Comparison of ENCODE assay signal across 16 cellular contexts in genomic region chr18:59011786-59012185, GRCh38.
DNase-seq lines count a peak whose midpoint lies in the region; TF ChIP-seq lines count a peak whose summit lies in the region.
"Had no signal": no experiment of that assay in that cellular context is flagged by ENCODE, and none has a peak within 500 bp of the region (broad histone marks: within the 10 kb centered on the region; RNA-seq: fewer than 3 reads in every experiment).

No MANE protein-coding gene starts in this region.

- no peak overlapping the region for H2AFZ ChIP-seq in OCI-LY7 (ENCODE audit: low read length)
- H2AFZ ChIP-seq: GM23338 had no signal

- H3K27ac ChIP-seq in DOHH2 (ENCODE audit: low read depth, low read length): no peak overlapping the region
- no peak overlapping the region for H3K27ac ChIP-seq in OCI-LY7 (ENCODE audit: low read depth, low read length, poor library complexity, severe bottlenecking)
- H3K27ac ChIP-seq in thyroid gland: peak overlapping the region in 1 of 3 donors; percentile 77
- H3K27ac ChIP-seq: HL-60 had no signal

- H3K36me3 ChIP-seq in DOHH2 (ENCODE audit: control insufficient read depth, low read length) (no peaks in the 10 kb centered on the region), OCI-LY7 (ENCODE audit: insufficient read depth, low read length) (no peaks in the 10 kb centered on the region), thyroid gland (no peaks in the 10 kb centered on the region)
- H3K36me3 ChIP-seq: BE2C had no signal

- no peak overlapping the region for H3K4me3 ChIP-seq in DOHH2 (ENCODE audit: low read length)
- no peak overlapping the region for H3K4me3 ChIP-seq in OCI-LY7 (ENCODE audit: low read depth, low read length, poor library complexity, severe bottlenecking)
- no peak overlapping the region for H3K4me3 ChIP-seq in thyroid gland (replicated peaks in 1 of 3)
- H3K4me3 ChIP-seq: GM23338 had no signal

- H3K27me3 ChIP-seq in DOHH2 (ENCODE audit: control insufficient read depth, low read length) (no peaks in the 10 kb centered on the region), thyroid gland (no peaks in the 10 kb centered on the region)
- H3K27me3 ChIP-seq: BE2C had no signal

- no peak for TF ChIP-seq POLR2A in thyroid gland (IDR thresholded peaks at IDR 0.05)

- H3K4me1 ChIP-seq in DOHH2 (ENCODE audit: control insufficient read depth, low read length): peaks cover 29% of the 10 kb centered on the region
- H3K4me1 ChIP-seq in OCI-LY7 (ENCODE audit: insufficient read depth, low read length, poor library complexity, severe bottlenecking): peaks cover 7% of the 10 kb centered on the region
- H3K4me1 ChIP-seq in thyroid gland: peaks cover 9 to 16% of the 10 kb centered on the region in 2 donors
- H3K4me1 ChIP-seq: BE2C, Caco-2 had no signal

- H3F3A ChIP-seq in DOHH2 (ENCODE audit: control insufficient read depth, insufficient read depth): peaks cover 3% of the 10 kb centered on the region

- no TSS peak for BruUV-seq in OCI-LY7 (replicated peaks; lab: Mats Ljungman, UMichigan)

- 84 to 85% methylated on average over 5 of the region's 5 CpGs for WGBS in thyroid gland, 2 donors

- TF ChIP-seq CTCF in DOHH2 (IDR thresholded peaks at IDR 0.05; ENCODE audit: low read depth, low read length, poor library complexity, severe bottlenecking) (no peak), OCI-LY7 (conservative IDR thresholded peaks at IDR 0.05; ENCODE audit: low read length) (no peak), thyroid gland (IDR thresholded peaks at IDR 0.05) (no peak)

- CTCF ChIA-PET in OCI-LY7 (lab: Charles Lee; ENCODE audit: unreplicated experiment): no interaction called here

- no peaks in the 10 kb centered on the region for H3K9me3 ChIP-seq in DOHH2 (ENCODE audit: control insufficient read depth, insufficient read depth, low read length)
- H3K9me3 ChIP-seq in OCI-LY7 (ENCODE audit: low read length): no peaks in the 10 kb centered on the region
- H3K9me3 ChIP-seq in thyroid gland: no peaks in the 10 kb centered on the region
- H3K9me3 ChIP-seq: BE2C, Caco-2 had no signal

- intact Hi-C loops in OCI-LY7 (cut with micrococcal nuclease; ENCODE audit: unreplicated experiment): no loop called here
- intact Hi-C loops in thyroid gland (cut with DNase I): no loop called here

- H3K9me2 ChIP-seq in DOHH2 (replicated peaks; ENCODE audit: control insufficient read depth, low read length): no peaks in the 10 kb centered on the region
- no peaks in the 10 kb centered on the region for H3K9me2 ChIP-seq in OCI-LY7 (ENCODE audit: insufficient read depth, low read length)

- no peaks in the 10 kb centered on the region for H4K20me1 ChIP-seq in DOHH2 (ENCODE audit: control insufficient read depth, insufficient read depth, low read depth, low read length)
- no peaks in the 10 kb centered on the region for H4K20me1 ChIP-seq in OCI-LY7 (ENCODE audit: insufficient read depth, low read length)

- peak overlapping the region; percentile 35 for H3K4me2 ChIP-seq in DOHH2 (ENCODE audit: low read length)
- no peak overlapping the region for H3K4me2 ChIP-seq in OCI-LY7 (ENCODE audit: low read length)
- H3K4me2 ChIP-seq: GM23338 had no signal

- POLR2A ChIA-PET in OCI-LY7 (lab: Charles Lee): interaction anchor here (0.6 to 0.8 kb wide), 6 partner anchors 12 to 438 kb away, joined by 3 to 6 read pairs (median 3); no protein-coding TSS in a partner anchor

- H3K79me2 ChIP-seq in DOHH2 (ENCODE audit: control insufficient read depth, low read length) (no peaks in the 10 kb centered on the region), OCI-LY7 (ENCODE audit: insufficient read depth, low read depth, low read length) (no peaks in the 10 kb centered on the region)

- DNase-seq in OCI-LY7 (ENCODE audit: low spot score) (peak; percentile 37), kidney tubule cell (ENCODE audit: low spot score) (peak; percentile 30), thyroid gland (peak; percentile 25 to 30), SIG-M5 treated with dmso at 0.1 percent for 504 hours (lab: John Stamatoyannopoulos, UW; ENCODE audit: unreplicated experiment) (no peak), NCI-H526 (lab: John Stamatoyannopoulos, UW) (no peak)
- DNase-seq in stimulated activated CD4-positive, alpha-beta T cell treated with anti-CD3 and anti-CD28 coated beads, Interleukin-1b, Interleukin-23, amount 100 ng/mL, for 48 hours: no peak
- DNase-seq: ACHN; BE2C; C1 segment of cervical spinal cord; Caco-2; CD4-positive, CD25-positive, alpha-beta regulatory T cell; GDM1; HCEC 1CT had no signal

Comparison
In these comparisons a context has a peak if more than half of its experiments do, and no peak if none do; other contexts are left out.
1. DNase-seq: peak in OCI-LY7 (single experiment), kidney tubule cell (single experiment) and thyroid gland (2 of 2); none in SIG-M5 treated with dmso at 0.1 percent for 504 hours (single experiment), stimulated activated CD4-positive, alpha-beta T cell treated with anti-CD3 and anti-CD28 coated beads, Interleukin-1b, Interleukin-23, amount 100 ng/mL, for 48 hours (single experiment) and NCI-H526 (0 of 2).